Comparison of ENCODE assay signal across 8 cellular contexts in genomic region chr5:128536861-128537305, GRCh38. TPM values are rescaled to one million over a fixed set of nuclear protein-coding genes. Genes with fewer than 3 reads are reported as not detected.
DNase-seq lines count a peak whose midpoint lies in the region; ATAC-seq and TF ChIP-seq lines count a peak whose summit lies in the region.

No MANE protein-coding gene starts in this region.

- H3K4me3 Mint-ChIP-seq in activated CD4-positive, alpha-beta T cell treated with anti-CD3 and anti-CD28 coated beads, Interleukin-2, amount 10 ng/mL, durations not matched to agents 24 days and 14 days, result no peak overlapping the region

- DNase-seq in HL-60 (ENCODE audit: low read depth in 1 of 2, low spot score in 1 of 2), result no peak
- no peak for DNase-seq in breast epithelium (ENCODE audit: low spot score in 2 of 2)
- peak; percentile 33 for DNase-seq in iPS-NIHi7 (ENCODE audit: extremely low spot score)
- DNase-seq in stomach, result no peak
- DNase-seq in activated CD4-positive, alpha-beta T cell treated with anti-CD3 and anti-CD28 coated beads, Interleukin-2, amount 10 ng/mL, durations not matched to agents 24 days and 14 days, result no peak
- DNase-seq in Ammon's horn (ENCODE audit: low spot score), result no peak
- no peak for DNase-seq in COLO668 (lab: John Stamatoyannopoulos, UW; ENCODE audit: unreplicated experiment)

- H3K36me3 ChIP-seq in breast epithelium, result no peaks in the 10 kb centered on the region
- no peaks in the 10 kb centered on the region for H3K36me3 ChIP-seq in stomach

- peaks cover 35% of the 10 kb centered on the region for H3K27me3 Mint-ChIP-seq in activated CD4-positive, alpha-beta T cell treated with anti-CD3 and anti-CD28 coated beads, Interleukin-2, amount 10 ng/mL, durations not matched to agents 24 days and 14 days

- H3K27me3 ChIP-seq in HL-60 (ENCODE audit: insufficient read depth, poor library complexity, severe bottlenecking), result no peaks in the 10 kb centered on the region
- H3K27me3 ChIP-seq in breast epithelium, result peaks cover 6 to 25% of the 10 kb centered on the region in 2 donors
- peaks cover 5 to 52% (median 35%) of the 10 kb centered on the region in 3 donors for H3K27me3 ChIP-seq in stomach

- TF ChIP-seq EP300 in stomach (IDR thresholded peaks at IDR 0.05), result no peak

- no peaks in the 10 kb centered on the region for H3K9me3 ChIP-seq in breast epithelium
- no peaks in the 10 kb centered on the region for H3K9me3 ChIP-seq in stomach

- peaks cover 0 to 6% of the 10 kb centered on the region in 2 donors for H3K4me1 ChIP-seq in breast epithelium
- peaks cover 23 to 32% (median 26%) of the 10 kb centered on the region in 4 donors for H3K4me1 ChIP-seq in stomach

- TF ChIP-seq CTCF in HL-60 (IDR thresholded peaks at IDR 0.05; ENCODE audit: insufficient read depth, low read length) (no peak), breast epithelium (IDR thresholded peaks at IDR 0.05) (no peak), stomach (IDR thresholded peaks at IDR 0.05) (no peak)

- H3K4me1 Mint-ChIP-seq in activated CD4-positive, alpha-beta T cell treated with anti-CD3 and anti-CD28 coated beads, Interleukin-2, amount 10 ng/mL, durations not matched to agents 24 days and 14 days, result no peaks in the 10 kb centered on the region

- peaks cover 3% of the 10 kb centered on the region for H3K36me3 Mint-ChIP-seq in activated CD4-positive, alpha-beta T cell treated with anti-CD3 and anti-CD28 coated beads, Interleukin-2, amount 10 ng/mL, durations not matched to agents 24 days and 14 days (ENCODE audit: low read depth)

- no peak for ATAC-seq in esophagus mucosa

- H3K27ac Mint-ChIP-seq in activated CD4-positive, alpha-beta T cell treated with anti-CD3 and anti-CD28 coated beads, Interleukin-2, amount 10 ng/mL, durations not matched to agents 24 days and 14 days, result no peak overlapping the region

- TF ChIP-seq POLR2A in breast epithelium (IDR thresholded peaks at IDR 0.05) (no peak), stomach (IDR thresholded peaks at IDR 0.05) (no peak)

- peaks cover 3% of the 10 kb centered on the region for H3K9me3 Mint-ChIP-seq in activated CD4-positive, alpha-beta T cell treated with anti-CD3 and anti-CD28 coated beads, Interleukin-2, amount 10 ng/mL, durations not matched to agents 24 days and 14 days

- WGBS in stomach, 5 donors, result 9 to 19% (median 12%) methylated on average over 24 to 34 of the region's 34 CpGs

- intact Hi-C loops in breast epithelium (cut with DNase I; ENCODE audit: low total_unique reads) (no loop called here), stomach (cut with DNase I; ENCODE audit: low total_unique reads) (no loop called here)
- intact Hi-C loops in activated CD4-positive, alpha-beta T cell treated with anti-CD3 and anti-CD28 coated beads, Interleukin-2, amount 10 ng/mL, durations not matched to agents 24 days and 14 days (cut with micrococcal nuclease), result no loop called here

- peak overlapping the region; percentile 55 for H3K4me3 ChIP-seq in HL-60 (replicated peaks; ENCODE audit: insufficient read depth, low read length)
- H3K4me3 ChIP-seq in breast epithelium, result peak overlapping the region; percentile 42 to 71 (median 58)
- H3K4me3 ChIP-seq in stomach, result peak overlapping the region; percentile 43 to 62 (median 54)

- H3K27ac ChIP-seq in HL-60 (replicated peaks) (peak overlapping the region; percentile 87), breast epithelium (no peak overlapping the region), stomach (peak overlapping the region in 1 of 5 donors; percentile 53)

RNA-seq across cellular contexts. Expression of gene FBN2, which starts 1.2 kb away (rescaled TPM):
- total RNA-seq in breast epithelium, result 1 to 10 TPM in 2 of 3 donors, under 1 TPM in 1; 0.88 to 7.5 (median 1.8) TPM
- 10 to 100 TPM in 1 of 5 donors, 1 to 10 TPM in 3, under 1 TPM in 1; under 0.01 to 42.8 (median 4.3) TPM for total RNA-seq in stomach
- polyA plus RNA-seq in stomach, result under 1 TPM; 0.13 to 0.31 (median 0.19) TPM
- total RNA-seq in activated CD4-positive, alpha-beta T cell treated with anti-CD3 and anti-CD28 coated beads, Interleukin-2, amount 10 ng/mL, durations not matched to agents 24 days and 14 days, result not detected in 2 replicates
- 1.00 TPM for total RNA-seq in esophagus mucosa
